Comparison of ENCODE assay signal across 15 cellular contexts in genomic region chr3:19103510-19103909, GRCh38. TPM values are rescaled to one million over a fixed set of nuclear protein-coding genes. Genes with fewer than 3 reads are reported as not detected.
DNase-seq lines count a peak whose midpoint lies in the region; ATAC-seq, FAIRE-seq and TF ChIP-seq lines count a peak whose summit lies in the region.
"Had no signal": no experiment of that assay in that cellular context is flagged by ENCODE, and none has a peak within 500 bp of the region (broad histone marks: within the 10 kb centered on the region; RNA-seq: fewer than 3 reads in every experiment).

No MANE protein-coding gene starts in this region.

- H3K9ac ChIP-seq in MM.1S (ENCODE audit: low read length) (no peak overlapping the region; the same call in 1 of the 2 replicates), H1 (replicated peaks in 1 of 4; ENCODE audit: extremely low read depth in 1 of 4, low read depth in 3 of 4, low read length in 3 of 4) (no peak overlapping the region), smooth muscle cell (ENCODE audit: low read depth) (no peak overlapping the region)

- no peak for DNase-seq in activated CD4-positive, alpha-beta T cell treated with anti-CD3 and anti-CD28 coated beads, Interleukin-2, amount 10 ng/mL, durations not matched to agents 7 days and 5 days
- DNase-seq in activated CD4-positive, alpha-beta T cell treated with anti-CD3 and anti-CD28 coated beads, Interleukin-2, amount 50 U/mL, for 1 hour = no peak
- DNase-seq in MM.1S = no peak
- no peak for DNase-seq in H1 (ENCODE audit: low read depth in 1 of 2, low spot score in 2 of 2)
- DNase-seq in smooth muscle cell (lab: John Stamatoyannopoulos, UW; ENCODE audit: unreplicated experiment) = no peak
- no peak for DNase-seq in effector CD8-positive, alpha-beta T cell (lab: John Stamatoyannopoulos, UW)
- no peak for DNase-seq in glomerular visceral epithelial cell (ENCODE audit: extremely low spot score)
- DNase-seq: ACHN; central memory CD4-positive, alpha-beta T cell; DMS79; IMR-90; NCI-H1417 treated with DMSO at 0.1 percent for 48 hours; upper lobe of right lung had no signal

- H4K20me1 ChIP-seq in MM.1S (ENCODE audit: insufficient read depth, low read length) = no peaks in the 10 kb centered on the region
- H4K20me1 ChIP-seq in H1 (replicated peaks in 1 of 2; ENCODE audit: control insufficient read depth in 1 of 2, insufficient read depth in 2 of 2, low read length in 2 of 2) = no peaks in the 10 kb centered on the region
- H4K20me1 ChIP-seq in smooth muscle cell (ENCODE audit: low read depth) = no peaks in the 10 kb centered on the region

- H3K23ac ChIP-seq in H1 (ENCODE audit: insufficient read length) = no peak overlapping the region

- peak overlapping the region; percentile 36; the same call in 1 of the 2 replicates for H3K18ac ChIP-seq in H1 (ENCODE audit: extremely low read depth, low read length)

- no peaks in the 10 kb centered on the region for H3K23me2 ChIP-seq in H1 (ENCODE audit: low read depth, low read length)

- peak overlapping the region; percentile 26; the same call in 1 of the 2 replicates for H2AK5ac ChIP-seq in H1 (ENCODE audit: low read depth, low read length)

- WGBS in H1 (ENCODE audit: extremely low coverage in 1 of 2, insufficient coverage in 1 of 2, insufficient read length in 1 of 2, insufficient replicate concordance in 2 of 2, low coverage in 1 of 2, low lambda C conversion rate in 2 of 2, missing lambda C conversion rate in 1 of 2), 2 experiments = 92% methylated on average over 3 of the region's 3 CpGs; no CpG with 5 or more reads in 1 of the 2 experiments
- 96% methylated on average over 3 of the region's 3 CpGs for WGBS in smooth muscle cell (ENCODE audit: low lambda C conversion rate)

- H3K27ac Mint-ChIP-seq in activated CD4-positive, alpha-beta T cell treated with anti-CD3 and anti-CD28 coated beads, Interleukin-2, amount 10 ng/mL, durations not matched to agents 7 days and 5 days = peak overlapping the region; percentile 74

- no peak for TF ChIP-seq RAD21 in H1 (IDR thresholded peaks at IDR 0.05 in 1 of 2, conservative IDR thresholded peaks at IDR 0.05 in 1 of 2; ENCODE audit: low read depth in 2 of 2, low read length in 2 of 2)

- FAIRE-seq in H1 (lab: Jason Lieb, UNC) = no peak
- FAIRE-seq: TTC549 had no signal

- CTCF ChIA-PET in activated CD4-positive, alpha-beta T cell treated with anti-CD3 and anti-CD28 coated beads, Interleukin-2, amount 10 ng/mL, durations not matched to agents 7 days and 5 days (lab: Charles Lee) = no interaction called here
- CTCF ChIA-PET in H1 (lab: Charles Lee; ENCODE audit: partially characterized antibody) = no interaction called here

- H4K5ac ChIP-seq in H1 (ENCODE audit: insufficient read length, low read depth, low read length) = no peak overlapping the region

- no peaks in the 10 kb centered on the region for H3K27me3 Mint-ChIP-seq in activated CD4-positive, alpha-beta T cell treated with anti-CD3 and anti-CD28 coated beads, Interleukin-2, amount 10 ng/mL, durations not matched to agents 7 days and 5 days

- H2BK20ac ChIP-seq in H1 (ENCODE audit: low read length) = peak overlapping the region; percentile 72; the same call in 1 of the 2 replicates

- TF ChIP-seq CTCF in MM.1S (IDR thresholded peaks at IDR 0.05; ENCODE audit: low read length) (no peak), H1 (IDR thresholded peaks at IDR 0.05; ENCODE audit: control extremely low read depth in 1 of 3, insufficient read depth in 1 of 3, low read depth in 1 of 3, low read length in 3 of 3) (no peak), smooth muscle cell (IDR thresholded peaks at IDR 0.05; ENCODE audit: borderline replicate concordance, insufficient read depth, poor library complexity, severe bottlenecking) (no peak)

- TF ChIP-seq POLR2A in H1 (IDR thresholded peaks at IDR 0.05; ENCODE audit: control extremely low read depth in 1 of 2, low read depth in 2 of 2, low read length in 2 of 2) = no peak

- no peak for TF ChIP-seq EP300 in H1 (IDR thresholded peaks at IDR 0.05; ENCODE audit: borderline replicate concordance in 1 of 2, low read depth in 2 of 2, low read length in 2 of 2)

- H4K91ac ChIP-seq in H1 (replicated peaks; ENCODE audit: insufficient read length, low read length) = peak overlapping the region; percentile 68

- peak overlapping the region; percentile 73 for H3K4me2 ChIP-seq in MM.1S (ENCODE audit: low read depth, low read length)
- H3K4me2 ChIP-seq in H1 (ENCODE audit: insufficient read depth in 1 of 2, low read depth in 2 of 2, low read length in 2 of 2) = peak overlapping the region; percentile 54 to 73; a peak in 3 of 4 replicates
- H3K4me2 ChIP-seq in smooth muscle cell = no peak overlapping the region

- peak overlapping the region; percentile 58 for H3K4me3 ChIP-seq in MM.1S (ENCODE audit: low read length)
- H3K4me3 ChIP-seq in H1 (ENCODE audit: extremely low read depth in 1 of 4, insufficient read depth in 2 of 4, low read depth in 3 of 4, low read length in 4 of 4) = peak overlapping the region in 2 of 4 experiments; percentile 43 to 46; a peak in 3 of 8 replicates
- peak overlapping the region; percentile 44 for H3K4me3 ChIP-seq in smooth muscle cell

- no peak for ATAC-seq in HG03442 (IDR thresholded peaks at IDR 0.05; ENCODE audit: unreplicated experiment)
- ATAC-seq: upper lobe of right lung had no signal

- H3K79me1 ChIP-seq in H1 (ENCODE audit: low read depth, low read length) = no peaks in the 10 kb centered on the region

- no peak overlapping the region for H2BK120ac ChIP-seq in H1 (replicated peaks; ENCODE audit: low read depth, low read length)

- H2AFZ ChIP-seq in MM.1S (ENCODE audit: low read length) (peak overlapping the region; percentile 35), H1 (ENCODE audit: low read length) (0 out of 2 replicates have a peak overlapping the region, but pooled peaks have one; percentile 49), smooth muscle cell (ENCODE audit: low read depth) (peak overlapping the region; percentile 77)

- peak overlapping the region; percentile 69 for H3K4me3 Mint-ChIP-seq in activated CD4-positive, alpha-beta T cell treated with anti-CD3 and anti-CD28 coated beads, Interleukin-2, amount 10 ng/mL, durations not matched to agents 7 days and 5 days

- H3K79me2 ChIP-seq in MM.1S (ENCODE audit: low read length) = no peaks in the 10 kb centered on the region
- H3K79me2 ChIP-seq in H1 (ENCODE audit: control insufficient read depth in 1 of 2, insufficient read depth in 2 of 2, low read length in 2 of 2) = no peaks in the 10 kb centered on the region
- no peaks in the 10 kb centered on the region for H3K79me2 ChIP-seq in smooth muscle cell (ENCODE audit: low read depth)

- H2BK12ac ChIP-seq in H1 (ENCODE audit: low read depth, low read length) = peak overlapping the region; percentile 62; the same call in 1 of the 2 replicates

- H2BK15ac ChIP-seq in H1 (ENCODE audit: low read length) = no peak overlapping the region

- no peak overlapping the region; the same call in 1 of the 2 replicates for H2BK5ac ChIP-seq in H1 (ENCODE audit: low read depth, low read length)

- no peak overlapping the region for H3K4ac ChIP-seq in H1 (replicated peaks; ENCODE audit: insufficient read length, low read depth, low read length)

- H3K9me3 ChIP-seq in MM.1S (replicated peaks; ENCODE audit: insufficient read depth, low read length) = no peaks in the 10 kb centered on the region
- peaks cover 10 to 11% of the 10 kb centered on the region in 2 experiments; a peak in 1 of 4 replicates for H3K9me3 ChIP-seq in H1 (ENCODE audit: insufficient read depth in 2 of 2, low read depth in 1 of 2, low read length in 1 of 2)
- H3K9me3 ChIP-seq in smooth muscle cell (replicated peaks; ENCODE audit: low read depth) = no peaks in the 10 kb centered on the region
- H3K9me3 ChIP-seq: upper lobe of right lung had no signal

- H3F3A ChIP-seq in MM.1S (ENCODE audit: insufficient read depth, low read length) (no peaks in the 10 kb centered on the region), smooth muscle cell (ENCODE audit: low read depth) (no peaks in the 10 kb centered on the region)

- no peak overlapping the region for H3K14ac ChIP-seq in H1 (ENCODE audit: insufficient read length)

- H3K9me3 Mint-ChIP-seq in activated CD4-positive, alpha-beta T cell treated with anti-CD3 and anti-CD28 coated beads, Interleukin-2, amount 10 ng/mL, durations not matched to agents 7 days and 5 days = no peaks in the 10 kb centered on the region

- POLR2A ChIA-PET in activated CD4-positive, alpha-beta T cell treated with anti-CD3 and anti-CD28 coated beads, Interleukin-2, amount 10 ng/mL, durations not matched to agents 7 days and 5 days (lab: Charles Lee) = no interaction called here
- POLR2A ChIA-PET in H1 (lab: Charles Lee; ENCODE audit: partially characterized antibody) = interaction anchor here (1.2 kb wide), 1 partner anchor 44 kb away, joined by 3 read pairs; no protein-coding TSS in a partner anchor

- H3K27me3 ChIP-seq in MM.1S (replicated peaks; ENCODE audit: insufficient read depth, low read length) = no peaks in the 10 kb centered on the region
- no peaks in the 10 kb centered on the region for H3K27me3 ChIP-seq in H1 (replicated peaks in 1 of 4; ENCODE audit: control insufficient read depth in 3 of 4, extremely low read depth in 1 of 4, insufficient read depth in 3 of 4, low read length in 3 of 4)
- no peaks in the 10 kb centered on the region for H3K27me3 ChIP-seq in smooth muscle cell (ENCODE audit: low read depth)
- H3K27me3 ChIP-seq: upper lobe of right lung had no signal

- H4K8ac ChIP-seq in H1 (ENCODE audit: extremely low read depth, insufficient read depth, low read length) = no peak overlapping the region

- H3K4me1 ChIP-seq in MM.1S (ENCODE audit: low read length) (peaks cover 6% of the 10 kb centered on the region; the same call in 1 of the 2 replicates), H1 (replicated peaks in 1 of 4; ENCODE audit: control insufficient read depth in 3 of 4, insufficient read depth in 4 of 4, low read length in 3 of 4) (no peaks in the 10 kb centered on the region), smooth muscle cell (ENCODE audit: low read depth) (no peaks in the 10 kb centered on the region)
- H3K4me1 ChIP-seq: upper lobe of right lung had no signal

- peaks cover 1% of the 10 kb centered on the region for H3K4me1 Mint-ChIP-seq in activated CD4-positive, alpha-beta T cell treated with anti-CD3 and anti-CD28 coated beads, Interleukin-2, amount 10 ng/mL, durations not matched to agents 7 days and 5 days

- no peak overlapping the region for H3K56ac ChIP-seq in H1 (replicated peaks; ENCODE audit: insufficient read length, low read depth, low read length)

- H3K27ac ChIP-seq in MM.1S (ENCODE audit: low read length) (no peak overlapping the region), H1 (ENCODE audit: low read depth, low read length) (no peak overlapping the region), smooth muscle cell (ENCODE audit: low read depth) (no peak overlapping the region)
- H3K27ac ChIP-seq: upper lobe of right lung had no signal

- H3K36me3 ChIP-seq in MM.1S (replicated peaks; ENCODE audit: insufficient read depth, low read length) = no peaks in the 10 kb centered on the region
- no peaks in the 10 kb centered on the region for H3K36me3 ChIP-seq in H1 (ENCODE audit: control insufficient read depth in 2 of 4, insufficient read depth in 4 of 4, low read length in 3 of 4)
- H3K36me3 ChIP-seq in smooth muscle cell (ENCODE audit: low read depth) = no peaks in the 10 kb centered on the region
- H3K36me3 ChIP-seq: upper lobe of right lung had no signal

- no peaks in the 10 kb centered on the region for H3K9me2 ChIP-seq in MM.1S (replicated peaks; ENCODE audit: insufficient read depth, low read length)

- no peaks in the 10 kb centered on the region for H3K36me3 Mint-ChIP-seq in activated CD4-positive, alpha-beta T cell treated with anti-CD3 and anti-CD28 coated beads, Interleukin-2, amount 10 ng/mL, durations not matched to agents 7 days and 5 days (ENCODE audit: low read depth)

RNA-seq across cellular contexts. Expression of gene KCNH8, which starts 44.8 kb away (rescaled TPM):
- not detected for total RNA-seq in activated CD4-positive, alpha-beta T cell treated with anti-CD3 and anti-CD28 coated beads, Interleukin-2, amount 10 ng/mL, durations not matched to agents 7 days and 5 days
- 2.1 and 2.4 TPM in 2 replicates for total RNA-seq in H1 (2021; fragmentation: NEBNext Ultra II Directional; extraction: Animal tissue kit (Norgen Biotek cat#: 25700))
- polyA plus RNA-seq in H1 (2011; rRNA removed) (1.3 and 2.2 TPM in 2 replicates), smooth muscle cell (0.05 and 0.24 TPM in 2 replicates)
- 1.8 TPM for polyA plus RNA-seq in H1 (2011; cell fraction: cytosol; rRNA removed)
- 6.6 TPM for polyA plus RNA-seq in H1 (2011; cell fraction: nucleus; rRNA removed)
- 1.7 to 2.1 TPM (median 1.9 TPM) in 4 replicates for polyA plus RNA-seq in H1 (2012, experiment 1 of 2)
- polyA plus RNA-seq in H1 (2012, experiment 2 of 2) = 0.09 TPM
- polyA plus RNA-seq in H1 (2013, experiment 1 of 2) = 2.5 TPM
- 2.2 TPM for polyA plus RNA-seq in H1 (2013, experiment 2 of 2)
- 6.2 and 7.0 TPM in 2 replicates for polyA minus RNA-seq in H1 (2011; rRNA and poly(A)+ RNA removed)
- 2.6 TPM for polyA minus RNA-seq in H1 (2011; cell fraction: cytosol; rRNA and poly(A)+ RNA removed)
- polyA minus RNA-seq in H1 (2011; cell fraction: nucleus; rRNA and poly(A)+ RNA removed) = 19.4 TPM
- 0.45 and 2.9 TPM in 2 replicates for total RNA-seq in smooth muscle cell
- total RNA-seq: IMR-90 had no signal
- polyA plus RNA-seq: IMR-90 had no signal
